12 cellular contexts compared by ENCODE assay signal in genomic region chr21:38662224-38662568, GRCh38.
"Had no signal": no experiment of that assay in that cellular context is flagged by ENCODE, and none has a peak within 500 bp of the region (broad histone marks: within the 10 kb centered on the region; RNA-seq: fewer than 3 reads in every experiment).

No MANE protein-coding gene starts in this region.

- H3K4me1 ChIP-seq: testis had no signal

- DNase-seq: activated B cell treated with CpG ODN at 0.5 μM for 24 hours; activated CD4-positive, alpha-beta T cell treated with anti-CD3 and anti-CD28 coated beads, Interleukin-2, amount 10 ng/mL, durations not matched to agents 7 days and 5 days; activated naive CD4-positive, alpha-beta T cell treated with anti-CD3 and anti-CD28 coated beads, Interleukin-2, amount 10 ng/mL, durations not matched to agents 7 days and 5 days; activated T-cell treated with anti-CD3 and anti-CD28 coated beads for 4 hours; dermis blood vessel endothelial cell; left cardiac atrium; mammary epithelial cell; stimulated activated CD4-positive, alpha-beta T cell treated with anti-CD3 and anti-CD28 coated beads, Interleukin-2, amount 100 ng/mL, for 48 hours; testis had no signal

- H3K36me3 ChIP-seq: brain microvascular endothelial cell, gastroesophageal sphincter, ovary had no signal

- H3K27me3 ChIP-seq: ovary, testis had no signal

- H3K9me3 ChIP-seq: gastroesophageal sphincter, ovary, testis had no signal

- H3K27ac ChIP-seq: brain microvascular endothelial cell, testis had no signal
